Comparison of ENCODE assay signal across 25 cellular contexts in the genomic region with DNA sequence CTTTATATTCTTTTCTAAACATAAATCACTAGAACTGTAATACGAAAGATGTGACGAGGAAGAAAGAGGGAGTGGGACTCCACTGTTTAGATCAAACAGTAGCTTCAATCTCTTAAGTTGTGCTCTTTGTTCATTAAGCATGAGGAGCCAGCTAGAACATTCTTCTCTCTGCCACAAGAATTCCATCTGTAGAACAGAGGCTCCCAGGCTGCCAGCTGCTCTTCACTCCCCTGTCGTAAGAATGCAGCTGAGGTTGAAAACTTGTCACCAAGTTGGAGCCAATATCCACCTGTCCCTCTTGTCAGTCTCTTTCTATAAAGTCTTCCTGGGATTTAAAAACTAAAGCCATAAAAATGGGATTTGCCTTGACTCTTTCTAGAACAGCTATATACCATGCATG.
"Had no signal": no experiment of that assay in that cellular context is flagged by ENCODE, and none has a peak within 500 bp of the region (broad histone marks: within the 10 kb centered on the region; RNA-seq: fewer than 3 reads in every experiment).

No MANE protein-coding gene starts in this region.

- H3K9me3 Mint-ChIP-seq: natural killer cell, type B pancreatic cell had no signal

- H3K27me3 ChIP-seq: brain microvascular endothelial cell, vagina had no signal

- H3K4me1 Mint-ChIP-seq: activated naive CD4-positive, alpha-beta T cell treated with anti-CD3 and anti-CD28 coated beads, Interleukin-2, amount 10 ng/mL, durations not matched to agents 7 days and 5 days; natural killer cell had no signal

- H3K4me3 ChIP-seq: heart right ventricle, lower lobe of right lung, thoracic aorta, vagina had no signal

- H2AFZ ChIP-seq: parathyroid adenoma had no signal

- ATAC-seq: activated CD4-positive, alpha-beta T cell treated with anti-CD3 and anti-CD28 coated beads for 36 hours; activated T-cell treated with anti-CD3 and anti-CD28 coated beads, Interleukin-2, amount 50 U/mL, for 72 hours; heart right ventricle; left lobe of liver; lower lobe of right lung; natural killer cell; sciatic nerve had no signal

- H3K36me3 Mint-ChIP-seq: activated naive CD4-positive, alpha-beta T cell treated with anti-CD3 and anti-CD28 coated beads, Interleukin-2, amount 10 ng/mL, durations not matched to agents 7 days and 5 days; natural killer cell; type B pancreatic cell had no signal

- H3K4me3 Mint-ChIP-seq: activated CD4-positive, alpha-beta T cell treated with anti-CD3 and anti-CD28 coated beads for 36 hours; activated naive CD4-positive, alpha-beta T cell treated with anti-CD3 and anti-CD28 coated beads, Interleukin-2, amount 10 ng/mL, durations not matched to agents 7 days and 5 days; activated T-cell treated with anti-CD3 and anti-CD28 coated beads, Interleukin-2, amount 50 U/mL, for 72 hours; natural killer cell; type B pancreatic cell had no signal

- H3K27ac ChIP-seq: brain microvascular endothelial cell, heart right ventricle, lower lobe of right lung, neutrophil, parathyroid adenoma, thoracic aorta, vagina, WERI-Rb-1 had no signal

- H3K9me3 ChIP-seq: lower lobe of right lung, neutrophil, thoracic aorta, vagina had no signal

- H3K4me1 ChIP-seq: heart right ventricle, lower lobe of right lung, parathyroid adenoma, vagina had no signal

- H3K27ac Mint-ChIP-seq: activated CD4-positive, alpha-beta T cell treated with anti-CD3 and anti-CD28 coated beads for 36 hours; activated naive CD4-positive, alpha-beta T cell treated with anti-CD3 and anti-CD28 coated beads, Interleukin-2, amount 10 ng/mL, durations not matched to agents 7 days and 5 days; activated T-cell treated with anti-CD3 and anti-CD28 coated beads, Interleukin-2, amount 50 U/mL, for 72 hours; natural killer cell; type B pancreatic cell had no signal

- DNase-seq: activated CD4-positive, alpha-beta T cell treated with anti-CD3 and anti-CD28 coated beads for 36 hours; activated CD4-positive, alpha-beta T cell treated with anti-CD3 and anti-CD28 coated beads, Interleukin-2, amount 50 U/mL, for 48 hours; activated effector memory CD4-positive, alpha-beta T cell treated with anti-CD3 and anti-CD28 coated beads, Interleukin-2, amount 50 U/mL, for 16 hours; activated naive CD4-positive, alpha-beta T cell treated with anti-CD3 and anti-CD28 coated beads, Interleukin-2, amount 10 ng/mL, durations not matched to agents 7 days and 5 days; activated T-cell treated with anti-CD3 and anti-CD28 coated beads, Interleukin-2, amount 50 U/mL, for 72 hours; brain microvascular endothelial cell; caudate nucleus; dermis blood vessel endothelial cell; effector CD8-positive, alpha-beta T cell; erythroblast; foreskin fibroblast; heart right ventricle; kidney; lower lobe of right lung; natural killer cell; stimulated activated CD4-positive, alpha-beta T cell treated with anti-CD3 and anti-CD28 coated beads, Interleukin-4, amount 100 ng/mL, for 1 hour; stimulated activated naive CD4-positive, alpha-beta T cell; WERI-Rb-1 had no signal

- H3K79me2 ChIP-seq: parathyroid adenoma had no signal

- H3K9ac ChIP-seq: parathyroid adenoma had no signal

- H3K36me3 ChIP-seq: brain microvascular endothelial cell, heart right ventricle, lower lobe of right lung, neutrophil, thoracic aorta, vagina, WERI-Rb-1 had no signal
